ENCODE assay signal across 17 cellular contexts in genomic region chr15:94487635-94488034, GRCh38.
A peak's percentile ranks its signal among the peaks of the same experiment; 100 is the strongest.
DNase-seq lines count a peak whose midpoint lies in the region; ATAC-seq lines count a peak whose summit lies in the region.
"Had no signal": no experiment of that assay in that cellular context is flagged by ENCODE, and none has a peak within 500 bp of the region (broad histone marks: within the 10 kb centered on the region; RNA-seq: fewer than 3 reads in every experiment).

No MANE protein-coding gene starts in this region.

- no peak overlapping the region for H2BK12ac ChIP-seq in mesenchymal stem cell (ENCODE audit: low read length in 2 of 2)

- H3K27ac ChIP-seq in epithelial cell of prostate, result peak overlapping the region; percentile 25
- H3K27ac ChIP-seq in mesenchymal stem cell (ENCODE audit: low read length, poor library complexity, severe bottlenecking), result no peak overlapping the region
- H3K27ac ChIP-seq: 22Rv1, BLaER1, GM23248 had no signal

- H3K36me3 Mint-ChIP-seq in activated T-cell treated with anti-CD3 and anti-CD28 coated beads, Interleukin-2, amount 50 U/mL, for 72 hours (ENCODE audit: insufficient read depth in 2 of 2), result peaks cover 0 to 2% of the 10 kb centered on the region in 2 donors
- H3K36me3 Mint-ChIP-seq in activated CD4-positive, alpha-beta memory T cell treated with anti-CD3 and anti-CD28 coated beads, Interleukin-2, amount 10 ng/mL, durations not matched to agents 7 days and 5 days (ENCODE audit: low read depth), result peaks cover 3% of the 10 kb centered on the region
- H3K36me3 Mint-ChIP-seq: IgD-negative memory B cell had no signal

- WGBS in mesenchymal stem cell, result 79% methylated on average over 1 of the region's 1 CpG

- peak overlapping the region; percentile 82 for H3K27ac Mint-ChIP-seq in activated T-cell treated with anti-CD3 and anti-CD28 coated beads, Interleukin-2, amount 50 U/mL, for 72 hours
- H3K27ac Mint-ChIP-seq in activated CD4-positive, alpha-beta memory T cell treated with anti-CD3 and anti-CD28 coated beads, Interleukin-2, amount 10 ng/mL, durations not matched to agents 7 days and 5 days, result no peak overlapping the region
- H3K27ac Mint-ChIP-seq: CD4-positive, CD25-positive, alpha-beta regulatory T cell; IgD-negative memory B cell had no signal

- H3K27me3 ChIP-seq in mesenchymal stem cell (ENCODE audit: control insufficient read depth in 1 of 2, insufficient read depth in 1 of 2, low read length in 2 of 2), result no peaks in the 10 kb centered on the region
- H3K27me3 ChIP-seq: BLaER1 had no signal

- no peak overlapping the region for H3K4me3 ChIP-seq in mesenchymal stem cell (ENCODE audit: insufficient read depth in 1 of 2, low read depth in 1 of 2, low read length in 2 of 2)
- H3K4me3 ChIP-seq: BLaER1, GM12878, GM23248 had no signal

- no peak overlapping the region for H2AK5ac ChIP-seq in mesenchymal stem cell (ENCODE audit: low read length, severe bottlenecking)

- H3K4me2 ChIP-seq in mesenchymal stem cell (ENCODE audit: low read length, poor library complexity, severe bottlenecking), result no peak overlapping the region
- H3K4me2 ChIP-seq: BLaER1 had no signal

- no peak overlapping the region for H3K23ac ChIP-seq in mesenchymal stem cell (ENCODE audit: low read length in 2 of 2)

- no peaks in the 10 kb centered on the region for H3K9me3 ChIP-seq in mesenchymal stem cell (ENCODE audit: control insufficient read depth, low read length)
- H3K9me3 ChIP-seq: BLaER1 had no signal

- H3K79me1 ChIP-seq in mesenchymal stem cell (replicated peaks; ENCODE audit: low read length, poor library complexity, severe bottlenecking), result no peaks in the 10 kb centered on the region

- H3K4me1 Mint-ChIP-seq in activated T-cell treated with anti-CD3 and anti-CD28 coated beads, Interleukin-2, amount 50 U/mL, for 72 hours (ENCODE audit: low read depth), result no peaks in the 10 kb centered on the region
- H3K4me1 Mint-ChIP-seq in activated CD4-positive, alpha-beta memory T cell treated with anti-CD3 and anti-CD28 coated beads, Interleukin-2, amount 10 ng/mL, durations not matched to agents 7 days and 5 days, result no peaks in the 10 kb centered on the region
- H3K4me1 Mint-ChIP-seq: CD4-positive, CD25-positive, alpha-beta regulatory T cell; IgD-negative memory B cell had no signal

- H4K8ac ChIP-seq in mesenchymal stem cell (ENCODE audit: low read length), result no peak overlapping the region

- POLR2A ChIA-PET in activated CD4-positive, alpha-beta memory T cell treated with anti-CD3 and anti-CD28 coated beads, Interleukin-2, amount 10 ng/mL, durations not matched to agents 7 days and 5 days (lab: Charles Lee), result no interaction called here

- ATAC-seq in activated T-cell treated with anti-CD3 and anti-CD28 coated beads, Interleukin-2, amount 50 U/mL, for 72 hours (replicated peaks in 1 of 2), result no peak
- ATAC-seq in HG02678 (IDR thresholded peaks at IDR 0.05; ENCODE audit: unreplicated experiment), result no peak
- ATAC-seq: GM12878, HCT116 had no signal

- H3K4me3 Mint-ChIP-seq in activated T-cell treated with anti-CD3 and anti-CD28 coated beads, Interleukin-2, amount 50 U/mL, for 72 hours, result no peak overlapping the region
- no peak overlapping the region for H3K4me3 Mint-ChIP-seq in activated CD4-positive, alpha-beta memory T cell treated with anti-CD3 and anti-CD28 coated beads, Interleukin-2, amount 10 ng/mL, durations not matched to agents 7 days and 5 days
- H3K4me3 Mint-ChIP-seq: CD4-positive, CD25-positive, alpha-beta regulatory T cell; IgD-negative memory B cell had no signal

- CTCF ChIA-PET in activated CD4-positive, alpha-beta memory T cell treated with anti-CD3 and anti-CD28 coated beads, Interleukin-2, amount 10 ng/mL, durations not matched to agents 7 days and 5 days (lab: Charles Lee), result no interaction called here

- H3K4me1 ChIP-seq in mesenchymal stem cell (ENCODE audit: control insufficient read depth, insufficient read depth, low read depth, low read length), result no peaks in the 10 kb centered on the region
- H3K4me1 ChIP-seq: BLaER1 had no signal

- H3K27me3 Mint-ChIP-seq in activated T-cell treated with anti-CD3 and anti-CD28 coated beads, Interleukin-2, amount 50 U/mL, for 72 hours (ENCODE audit: low read depth), result no peaks in the 10 kb centered on the region
- peaks cover 18% of the 10 kb centered on the region for H3K27me3 Mint-ChIP-seq in activated CD4-positive, alpha-beta memory T cell treated with anti-CD3 and anti-CD28 coated beads, Interleukin-2, amount 10 ng/mL, durations not matched to agents 7 days and 5 days
- H3K27me3 Mint-ChIP-seq: CD4-positive, CD25-positive, alpha-beta regulatory T cell; IgD-negative memory B cell had no signal

- no peak overlapping the region for H2BK15ac ChIP-seq in mesenchymal stem cell (ENCODE audit: low read depth, poor library complexity, severe bottlenecking)

- no peak overlapping the region for H3K18ac ChIP-seq in mesenchymal stem cell (ENCODE audit: low read depth in 1 of 2, low read length in 2 of 2)

- no peak overlapping the region for H3K9ac ChIP-seq in mesenchymal stem cell (ENCODE audit: low read length)
- H3K9ac ChIP-seq: BLaER1, GM23248 had no signal

- H2BK120ac ChIP-seq in mesenchymal stem cell (ENCODE audit: low read depth, low read length), result no peak overlapping the region

- H2AFZ ChIP-seq in mesenchymal stem cell (ENCODE audit: low read depth, low read length), result no peak overlapping the region
- H2AFZ ChIP-seq: GM23248 had no signal

- H3K36me3 ChIP-seq in mesenchymal stem cell (ENCODE audit: control insufficient read depth in 1 of 2, insufficient read depth in 2 of 2, low read depth in 1 of 2, low read length in 2 of 2), result no peaks in the 10 kb centered on the region
- H3K36me3 ChIP-seq: BLaER1 had no signal

- no peak overlapping the region for H3K4ac ChIP-seq in mesenchymal stem cell (ENCODE audit: low read depth in 1 of 2, low read length in 2 of 2)

- peak overlapping the region; percentile 44 for H2BK5ac ChIP-seq in mesenchymal stem cell (ENCODE audit: low read depth, low read length, poor library complexity, severe bottlenecking)

- H3K9me3 Mint-ChIP-seq in activated T-cell treated with anti-CD3 and anti-CD28 coated beads, Interleukin-2, amount 50 U/mL, for 72 hours, result peaks cover 8 to 10% of the 10 kb centered on the region in 2 donors
- no peaks in the 10 kb centered on the region for H3K9me3 Mint-ChIP-seq in activated CD4-positive, alpha-beta memory T cell treated with anti-CD3 and anti-CD28 coated beads, Interleukin-2, amount 10 ng/mL, durations not matched to agents 7 days and 5 days

- H4K91ac ChIP-seq in mesenchymal stem cell (ENCODE audit: low read length), result no peak overlapping the region

- no peak for DNase-seq in activated T-cell treated with anti-CD3 and anti-CD28 coated beads, Interleukin-2, amount 50 U/mL, for 72 hours
- DNase-seq in activated T-cell treated with anti-CD3 and anti-CD28 coated beads, Interleukin-2, amount 50 U/mL, for 48 hours, result no peak
- DNase-seq in epithelial cell of prostate (ENCODE audit: low read depth, low spot score) (no peak), mesenchymal stem cell (no peak), mucosa of gallbladder (ENCODE audit: low spot score) (no peak), SHP77 (lab: John Stamatoyannopoulos, UW) (no peak)
- no peak for DNase-seq in activated CD4-positive, alpha-beta memory T cell treated with anti-CD3 and anti-CD28 coated beads, Interleukin-2, amount 10 ng/mL, durations not matched to agents 7 days and 5 days
- DNase-seq: AML-193; CD4-positive, CD25-positive, alpha-beta regulatory T cell; DMS79; GM23248 had no signal

- H3K14ac ChIP-seq in mesenchymal stem cell (ENCODE audit: low read length in 2 of 2), result no peak overlapping the region
